In the genomic region with DNA sequence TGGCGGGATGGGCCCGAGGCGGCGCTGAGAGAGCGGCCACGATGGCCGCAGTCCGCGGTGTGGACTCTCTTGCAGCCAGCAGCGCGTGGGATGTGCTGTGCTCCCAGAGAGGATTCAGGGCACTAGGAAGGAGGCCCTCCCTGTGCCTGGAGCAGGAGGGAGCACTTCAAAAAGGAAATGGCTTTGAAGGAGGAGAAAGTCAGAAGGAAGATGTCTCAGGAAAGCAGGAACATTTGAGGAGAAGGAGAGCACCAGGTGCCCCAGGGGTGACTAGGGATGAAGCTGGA, we compare ENCODE assay signal across 9 cellular contexts. TPM values are rescaled to one million over a fixed set of nuclear protein-coding genes. Genes with fewer than 3 reads are reported as not detected.
DNase-seq lines count a peak whose midpoint lies in the region; TF ChIP-seq lines count a peak whose summit lies in the region.
"Had no signal": no experiment of that assay in that cellular context is flagged by ENCODE, and none has a peak within 500 bp of the region (broad histone marks: within the 10 kb centered on the region; RNA-seq: fewer than 3 reads in every experiment).

No MANE protein-coding gene starts in this region.

- peaks cover 13% of the 10 kb centered on the region for H3K4me1 Mint-ChIP-seq in activated T-cell treated with anti-CD3 and anti-CD28 coated beads, Interleukin-2, amount 50 U/mL, for 24 hours (ENCODE audit: low read depth)
- peaks cover 41% of the 10 kb centered on the region for H3K4me1 Mint-ChIP-seq in activated T-helper 2 cell treated with anti-CD3 and anti-CD28 coated beads, Interferon-gamma antibody, Interleukin-2, Interleukin-4, amounts not matched to agents 10 μg/mL and 5 μg/mL and 100 μg/mL, durations not matched to agents 14 hours and 24 hours and 36 hours (ENCODE audit: low read depth)

- no peaks in the 10 kb centered on the region for H3K27me3 ChIP-seq in kidney epithelial cell (ENCODE audit: control insufficient read depth, insufficient read depth, low read length)
- peaks cover 11% of the 10 kb centered on the region for H3K27me3 ChIP-seq in suprapubic skin

- WGBS in suprapubic skin = 24% methylated on average over 11 of the region's 11 CpGs

- TF ChIP-seq POLR2A in suprapubic skin (IDR thresholded peaks at IDR 0.05) = no peak

- DNase-seq in activated T-cell treated with anti-CD3 and anti-CD28 coated beads, Interleukin-2, amount 50 U/mL, for 24 hours = no peak
- DNase-seq in activated T-cell treated with anti-CD3 and anti-CD28 coated beads for 4 hours (no peak), kidney epithelial cell (ENCODE audit: low read depth) (no peak), suprapubic skin (ENCODE audit: low spot score in 2 of 2) (no peak), NCI-H2227 treated with DMSO at 0.1 percent for 48 hours (lab: John Stamatoyannopoulos, UW) (no peak), C1 segment of cervical spinal cord (lab: John Stamatoyannopoulos, UW) (no peak)
- no peak for DNase-seq in activated T-helper 2 cell treated with anti-CD3 and anti-CD28 coated beads, Interferon-gamma antibody, Interleukin-2, Interleukin-4, amounts not matched to agents 10 μg/mL and 5 μg/mL and 100 μg/mL, durations not matched to agents 14 hours and 24 hours and 36 hours (ENCODE audit: low spot score)
- no peak for DNase-seq in stimulated activated CD4-positive, alpha-beta T cell treated with anti-CD3 and anti-CD28 coated beads, Interleukin-15, amount 100 ng/mL, for 24 hours
- DNase-seq: NCI-H446 treated with DMSO at 0.1 percent for 48 hours had no signal

- H3K4me1 ChIP-seq in suprapubic skin = peaks cover 30% of the 10 kb centered on the region

- H3K36me3 ChIP-seq in kidney epithelial cell (ENCODE audit: control insufficient read depth, insufficient read depth, low read length) (no peaks in the 10 kb centered on the region), suprapubic skin (no peaks in the 10 kb centered on the region)

- peaks cover 48% of the 10 kb centered on the region for H3K27me3 Mint-ChIP-seq in activated T-cell treated with anti-CD3 and anti-CD28 coated beads, Interleukin-2, amount 50 U/mL, for 24 hours
- H3K27me3 Mint-ChIP-seq in activated T-helper 2 cell treated with anti-CD3 and anti-CD28 coated beads, Interferon-gamma antibody, Interleukin-2, Interleukin-4, amounts not matched to agents 10 μg/mL and 5 μg/mL and 100 μg/mL, durations not matched to agents 14 hours and 24 hours and 36 hours (ENCODE audit: low read depth) = peaks cover 25% of the 10 kb centered on the region

- TF ChIP-seq CTCF in kidney epithelial cell (IDR thresholded peaks at IDR 0.05; ENCODE audit: insufficient read depth, low read length, poor library complexity, severe bottlenecking) (no peak), suprapubic skin (IDR thresholded peaks at IDR 0.05) (no peak)

- peak overlapping the region; percentile 67 for H3K4me3 Mint-ChIP-seq in activated T-cell treated with anti-CD3 and anti-CD28 coated beads, Interleukin-2, amount 50 U/mL, for 24 hours
- H3K4me3 Mint-ChIP-seq in activated T-helper 2 cell treated with anti-CD3 and anti-CD28 coated beads, Interferon-gamma antibody, Interleukin-2, Interleukin-4, amounts not matched to agents 10 μg/mL and 5 μg/mL and 100 μg/mL, durations not matched to agents 14 hours and 24 hours and 36 hours (ENCODE audit: low read depth) = peak overlapping the region; percentile 79

- H3K27ac ChIP-seq in suprapubic skin = no peak overlapping the region

- intact Hi-C loops in activated T-helper 2 cell treated with anti-CD3 and anti-CD28 coated beads, Interferon-gamma antibody, Interleukin-2, Interleukin-4, amounts not matched to agents 10 μg/mL and 5 μg/mL and 100 μg/mL, durations not matched to agents 14 hours and 24 hours and 36 hours (cut with micrococcal nuclease) = loop anchor here (2.0 kb wide), 1 partner anchor 19 kb away; no protein-coding TSS in a partner anchor

- no peak for TF ChIP-seq EP300 in suprapubic skin (IDR thresholded peaks at IDR 0.05)

- peaks cover 1% of the 10 kb centered on the region for H3K36me3 Mint-ChIP-seq in activated T-cell treated with anti-CD3 and anti-CD28 coated beads, Interleukin-2, amount 50 U/mL, for 24 hours (ENCODE audit: low read depth)
- peaks cover 1% of the 10 kb centered on the region for H3K36me3 Mint-ChIP-seq in activated T-helper 2 cell treated with anti-CD3 and anti-CD28 coated beads, Interferon-gamma antibody, Interleukin-2, Interleukin-4, amounts not matched to agents 10 μg/mL and 5 μg/mL and 100 μg/mL, durations not matched to agents 14 hours and 24 hours and 36 hours (ENCODE audit: low read depth)

- no peak overlapping the region for H3K27ac Mint-ChIP-seq in activated T-cell treated with anti-CD3 and anti-CD28 coated beads, Interleukin-2, amount 50 U/mL, for 24 hours
- peak overlapping the region; percentile 33 for H3K27ac Mint-ChIP-seq in activated T-helper 2 cell treated with anti-CD3 and anti-CD28 coated beads, Interferon-gamma antibody, Interleukin-2, Interleukin-4, amounts not matched to agents 10 μg/mL and 5 μg/mL and 100 μg/mL, durations not matched to agents 14 hours and 24 hours and 36 hours

- H3K4me3 ChIP-seq in kidney epithelial cell (ENCODE audit: low read depth, low read length) (peak overlapping the region; percentile 58), suprapubic skin (peak overlapping the region; percentile 67)

- no peaks in the 10 kb centered on the region for H3K9me3 Mint-ChIP-seq in activated T-cell treated with anti-CD3 and anti-CD28 coated beads, Interleukin-2, amount 50 U/mL, for 24 hours
- H3K9me3 Mint-ChIP-seq in activated T-helper 2 cell treated with anti-CD3 and anti-CD28 coated beads, Interferon-gamma antibody, Interleukin-2, Interleukin-4, amounts not matched to agents 10 μg/mL and 5 μg/mL and 100 μg/mL, durations not matched to agents 14 hours and 24 hours and 36 hours = no peaks in the 10 kb centered on the region

- H3K9me3 ChIP-seq in suprapubic skin = no peaks in the 10 kb centered on the region

RNA-seq across cellular contexts. Expression of gene LOXL3, which starts 4.1 kb away (rescaled TPM):
- 1.7 and 2.1 TPM in 2 replicates for total RNA-seq in activated T-helper 2 cell treated with anti-CD3 and anti-CD28 coated beads, Interferon-gamma antibody, Interleukin-2, Interleukin-4, amounts not matched to agents 10 μg/mL and 5 μg/mL and 100 μg/mL, durations not matched to agents 14 hours and 24 hours and 36 hours
- total RNA-seq in kidney epithelial cell (3.3 and 4.2 TPM in 2 replicates), suprapubic skin (1 to 10 TPM in 3 of 4 donors, under 1 TPM in 1; 0.23 to 3.8 (median 1.5) TPM)

RNA-seq across cellular contexts. Expression of gene DOK1, which starts 4.9 kb away (rescaled TPM):
- 41.0 and 41.4 TPM in 2 replicates for total RNA-seq in activated T-helper 2 cell treated with anti-CD3 and anti-CD28 coated beads, Interferon-gamma antibody, Interleukin-2, Interleukin-4, amounts not matched to agents 10 μg/mL and 5 μg/mL and 100 μg/mL, durations not matched to agents 14 hours and 24 hours and 36 hours
- total RNA-seq in kidney epithelial cell (23.6 and 27.7 TPM in 2 replicates), suprapubic skin (10 to 100 TPM in 1 of 4 donors, 1 to 10 TPM in 3; 3.3 to 10.6 (median 5.4) TPM)

RNA-seq across cellular contexts. Expression of gene HTRA2, which starts 19.9 kb away (rescaled TPM):
- 61.5 and 64.1 TPM in 2 replicates for total RNA-seq in activated T-helper 2 cell treated with anti-CD3 and anti-CD28 coated beads, Interferon-gamma antibody, Interleukin-2, Interleukin-4, amounts not matched to agents 10 μg/mL and 5 μg/mL and 100 μg/mL, durations not matched to agents 14 hours and 24 hours and 36 hours
- total RNA-seq in kidney epithelial cell (35.1 and 36.0 TPM in 2 replicates), suprapubic skin (10 to 100 TPM; 23.7 to 31.2 (median 27.1) TPM)

RNA-seq across cellular contexts. Expression of gene AUP1, which starts 20.1 kb away (rescaled TPM):
- total RNA-seq in activated T-helper 2 cell treated with anti-CD3 and anti-CD28 coated beads, Interferon-gamma antibody, Interleukin-2, Interleukin-4, amounts not matched to agents 10 μg/mL and 5 μg/mL and 100 μg/mL, durations not matched to agents 14 hours and 24 hours and 36 hours = 155 TPM in 2 replicates
- total RNA-seq in kidney epithelial cell = 143 TPM in 2 replicates
- 100 to 1,000 TPM; 111 to 170 (median 145) TPM for total RNA-seq in suprapubic skin

RNA-seq across cellular contexts. Expression of gene DQX1, which starts 23.6 kb away (rescaled TPM):
- 0.39 and 0.94 TPM in 2 replicates for total RNA-seq in activated T-helper 2 cell treated with anti-CD3 and anti-CD28 coated beads, Interferon-gamma antibody, Interleukin-2, Interleukin-4, amounts not matched to agents 10 μg/mL and 5 μg/mL and 100 μg/mL, durations not matched to agents 14 hours and 24 hours and 36 hours
- total RNA-seq in kidney epithelial cell (not detected in 2 replicates), suprapubic skin (10 to 100 TPM in 1 of 4 donors, 1 to 10 TPM in 3; 2.7 to 12.8 (median 6.4) TPM)
